In the genomic region with DNA sequence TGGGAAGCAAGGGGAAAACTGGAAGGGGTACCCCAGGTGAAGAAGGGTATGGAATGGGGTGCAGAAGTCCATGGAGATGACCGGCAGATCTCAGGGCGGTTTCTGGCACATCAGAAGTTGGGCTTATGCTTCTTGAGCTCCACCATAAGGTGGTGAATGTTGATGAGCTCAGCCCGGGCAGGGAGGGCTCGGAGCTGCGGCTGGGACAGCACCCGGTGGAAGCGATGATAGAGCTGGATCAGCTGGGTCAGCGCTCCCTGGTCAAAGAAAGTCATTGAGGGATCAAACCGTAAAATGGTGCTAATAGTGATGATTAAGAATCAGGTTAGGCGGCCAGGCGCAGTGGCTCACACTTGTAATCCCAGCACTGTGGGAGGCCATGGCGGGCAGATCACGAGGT, we compare ENCODE assay signal across 2 cellular contexts.
TF ChIP-seq lines count a peak whose summit lies in the region.

No MANE protein-coding gene starts in this region.

TF ChIP-seq in SK-N-SH, 30 proteins besides CTCF, POLR2A, EP300 and RAD21:
- TF ChIP-seq NFIC (IDR thresholded peaks at IDR 0.05; ENCODE audit: borderline replicate concordance) (no peak), FOXM1 (IDR thresholded peaks at IDR 0.05; ENCODE audit: low read depth) (no peak), RXRA (IDR thresholded peaks at IDR 0.05; ENCODE audit: borderline replicate concordance, low read depth) (no peak), MXI1 (IDR thresholded peaks at IDR 0.05; ENCODE audit: low read depth, low read length) (no peak), GATA2 (CRISPR knock-in tag; IDR thresholded peaks at IDR 0.05) (no peak), TAF1 (IDR thresholded peaks at IDR 0.05; ENCODE audit: borderline replicate concordance, low read depth, low read length) (no peak), FOXJ3 (CRISPR knock-in tag; IDR thresholded peaks at IDR 0.05) (no peak), EZH2phosphoT487 (IDR thresholded peaks at IDR 0.05; ENCODE audit: borderline replicate concordance, low read depth) (no peak), YY1 (IDR thresholded peaks at IDR 0.05; ENCODE audit: low read depth) (no peak), SIN3A (IDR thresholded peaks at IDR 0.05; ENCODE audit: borderline replicate concordance, low read depth, low read length) (no peak), POLR2AphosphoS5 (IDR thresholded peaks at IDR 0.05; ENCODE audit: low read depth, low read length) (no peak)
- TF ChIP-seq, protein P1, sequence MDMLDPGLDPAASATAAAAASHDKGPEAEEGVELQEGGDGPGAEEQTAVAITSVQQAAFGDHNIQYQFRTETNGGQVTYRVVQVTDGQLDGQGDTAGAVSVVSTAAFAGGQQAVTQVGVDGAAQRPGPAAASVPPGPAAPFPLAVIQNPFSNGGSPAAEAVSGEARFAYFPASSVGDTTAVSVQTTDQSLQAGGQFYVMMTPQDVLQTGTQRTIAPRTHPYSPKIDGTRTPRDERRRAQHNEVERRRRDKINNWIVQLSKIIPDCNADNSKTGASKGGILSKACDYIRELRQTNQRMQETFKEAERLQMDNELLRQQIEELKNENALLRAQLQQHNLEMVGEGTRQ (IDR thresholded peaks at IDR 0.05; ENCODE audit: borderline replicate concordance, low read depth, low read length): no peak
- TF ChIP-seq, protein P2, sequence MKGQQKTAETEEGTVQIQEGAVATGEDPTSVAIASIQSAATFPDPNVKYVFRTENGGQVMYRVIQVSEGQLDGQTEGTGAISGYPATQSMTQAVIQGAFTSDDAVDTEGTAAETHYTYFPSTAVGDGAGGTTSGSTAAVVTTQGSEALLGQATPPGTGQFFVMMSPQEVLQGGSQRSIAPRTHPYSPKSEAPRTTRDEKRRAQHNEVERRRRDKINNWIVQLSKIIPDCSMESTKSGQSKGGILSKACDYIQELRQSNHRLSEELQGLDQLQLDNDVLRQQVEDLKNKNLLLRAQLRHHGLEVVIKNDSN (IDR thresholded peaks at IDR 0.05; ENCODE audit: borderline replicate concordance, low read depth): no peak
- TF ChIP-seq, protein P3, sequence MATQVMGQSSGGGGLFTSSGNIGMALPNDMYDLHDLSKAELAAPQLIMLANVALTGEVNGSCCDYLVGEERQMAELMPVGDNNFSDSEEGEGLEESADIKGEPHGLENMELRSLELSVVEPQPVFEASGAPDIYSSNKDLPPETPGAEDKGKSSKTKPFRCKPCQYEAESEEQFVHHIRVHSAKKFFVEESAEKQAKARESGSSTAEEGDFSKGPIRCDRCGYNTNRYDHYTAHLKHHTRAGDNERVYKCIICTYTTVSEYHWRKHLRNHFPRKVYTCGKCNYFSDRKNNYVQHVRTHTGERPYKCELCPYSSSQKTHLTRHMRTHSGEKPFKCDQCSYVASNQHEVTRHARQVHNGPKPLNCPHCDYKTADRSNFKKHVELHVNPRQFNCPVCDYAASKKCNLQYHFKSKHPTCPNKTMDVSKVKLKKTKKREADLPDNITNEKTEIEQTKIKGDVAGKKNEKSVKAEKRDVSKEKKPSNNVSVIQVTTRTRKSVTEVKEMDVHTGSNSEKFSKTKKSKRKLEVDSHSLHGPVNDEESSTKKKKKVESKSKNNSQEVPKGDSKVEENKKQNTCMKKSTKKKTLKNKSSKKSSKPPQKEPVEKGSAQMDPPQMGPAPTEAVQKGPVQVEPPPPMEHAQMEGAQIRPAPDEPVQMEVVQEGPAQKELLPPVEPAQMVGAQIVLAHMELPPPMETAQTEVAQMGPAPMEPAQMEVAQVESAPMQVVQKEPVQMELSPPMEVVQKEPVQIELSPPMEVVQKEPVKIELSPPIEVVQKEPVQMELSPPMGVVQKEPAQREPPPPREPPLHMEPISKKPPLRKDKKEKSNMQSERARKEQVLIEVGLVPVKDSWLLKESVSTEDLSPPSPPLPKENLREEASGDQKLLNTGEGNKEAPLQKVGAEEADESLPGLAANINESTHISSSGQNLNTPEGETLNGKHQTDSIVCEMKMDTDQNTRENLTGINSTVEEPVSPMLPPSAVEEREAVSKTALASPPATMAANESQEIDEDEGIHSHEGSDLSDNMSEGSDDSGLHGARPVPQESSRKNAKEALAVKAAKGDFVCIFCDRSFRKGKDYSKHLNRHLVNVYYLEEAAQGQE (IDR thresholded peaks at IDR 0.05; ENCODE audit: low read depth, low read length): no peak
TF ChIP-seq in SK-N-SH: peak in this region for 0.

TF ChIP-seq in SK-N-SH treated with all-trans-retinoic acid at 6 μM for 48 hours, 23 proteins besides CTCF, POLR2A, EP300 and RAD21:
- TF ChIP-seq ISL1 (CRISPR knock-in tag; IDR thresholded peaks at IDR 0.05): no peak
- TF ChIP-seq, protein P4, sequence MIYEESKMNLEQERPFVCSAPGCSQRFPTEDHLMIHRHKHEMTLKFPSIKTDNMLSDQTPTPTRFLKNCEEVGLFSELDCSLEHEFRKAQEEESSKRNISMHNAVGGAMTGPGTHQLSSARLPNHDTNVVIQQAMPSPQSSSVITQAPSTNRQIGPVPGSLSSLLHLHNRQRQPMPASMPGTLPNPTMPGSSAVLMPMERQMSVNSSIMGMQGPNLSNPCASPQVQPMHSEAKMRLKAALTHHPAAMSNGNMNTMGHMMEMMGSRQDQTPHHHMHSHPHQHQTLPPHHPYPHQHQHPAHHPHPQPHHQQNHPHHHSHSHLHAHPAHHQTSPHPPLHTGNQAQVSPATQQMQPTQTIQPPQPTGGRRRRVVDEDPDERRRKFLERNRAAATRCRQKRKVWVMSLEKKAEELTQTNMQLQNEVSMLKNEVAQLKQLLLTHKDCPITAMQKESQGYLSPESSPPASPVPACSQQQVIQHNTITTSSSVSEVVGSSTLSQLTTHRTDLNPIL (CRISPR knock-in tag; IDR thresholded peaks at IDR 0.05; ENCODE audit: low read depth): no peak
